In genomic region chr11:67996622-67997459, GRCh38 we compare ENCODE assay signal across 8 cellular contexts. TPM values are rescaled to one million over a fixed set of nuclear protein-coding genes. Genes with fewer than 3 reads are reported as not detected.
A peak's percentile ranks its signal among the peaks of the same experiment; 100 is the strongest.
DNase-seq lines count a peak whose midpoint lies in the region; ATAC-seq, FAIRE-seq and TF ChIP-seq lines count a peak whose summit lies in the region.

No MANE protein-coding gene starts in this region.

- no peak overlapping the region for H3K4me3 ChIP-seq in body of pancreas

- H3K9me3 ChIP-seq in body of pancreas, result no peaks in the 10 kb centered on the region

- peaks cover 35% of the 10 kb centered on the region for H3K4me1 Mint-ChIP-seq in memory B cell

- intact Hi-C loops in body of pancreas (cut with DNase I), result no loop called here

- peak; percentile 82 for ATAC-seq in body of pancreas
- peak; percentile 61 for ATAC-seq in memory B cell (ENCODE audit: low read depth)
- ATAC-seq in GM21528 (IDR thresholded peaks at IDR 0.05; ENCODE audit: low FRiP score, unreplicated experiment), result no peak
- ATAC-seq in GM21360 (IDR thresholded peaks at IDR 0.05; ENCODE audit: unreplicated experiment), result no peak
- no peak for ATAC-seq in GM19455 (IDR thresholded peaks at IDR 0.05; ENCODE audit: unreplicated experiment)

- no peak overlapping the region for H3K27ac ChIP-seq in body of pancreas

- TF ChIP-seq POLR2A in GM12892 (IDR thresholded peaks at IDR 0.05; ENCODE audit: low read depth, low read length), result no peak
- no peak for TF ChIP-seq POLR2A in body of pancreas (IDR thresholded peaks at IDR 0.05)

- WGBS in body of pancreas, 2 donors, result 69 to 73% methylated on average over 35 to 41 of the region's 41 CpGs

- FAIRE-seq in GM12892 (lab: Jason Lieb, UNC), result peak; percentile 46

- H3K36me3 Mint-ChIP-seq in memory B cell, result peaks cover 25% of the 10 kb centered on the region

- H3K27ac Mint-ChIP-seq in memory B cell, result peak overlapping the region; percentile 3

- peaks cover 9% of the 10 kb centered on the region for H3K4me1 ChIP-seq in body of pancreas

- H3K9me3 Mint-ChIP-seq in memory B cell, result no peaks in the 10 kb centered on the region

- TF ChIP-seq CTCF in body of pancreas (IDR thresholded peaks at IDR 0.05), result no peak

- H3K27me3 ChIP-seq in body of pancreas, result no peaks in the 10 kb centered on the region

- H3K27me3 Mint-ChIP-seq in memory B cell, result no peaks in the 10 kb centered on the region

- H3K4me3 Mint-ChIP-seq in memory B cell, result peak overlapping the region; percentile 51

- H3K36me3 ChIP-seq in body of pancreas (replicated peaks in 1 of 2; ENCODE audit: insufficient read depth in 1 of 2, low read depth in 2 of 2), result no peaks in the 10 kb centered on the region

- DNase-seq in GM12892 (ENCODE audit: insufficient read length) (peak; percentile 40), NOMO-1 treated with dmso at 0.1 percent for 144 hours (lab: John Stamatoyannopoulos, UW; ENCODE audit: unreplicated experiment) (peak; percentile 90), body of pancreas (peak; percentile 66 to 76 (median 72)), memory B cell (ENCODE audit: low spot score in 2 of 2) (peak in 1 of 2 donors; percentile 56), Kasumi-1 (lab: John Stamatoyannopoulos, UW) (no peak)

RNA-seq across cellular contexts. Expression of gene UNC93B1, which starts 7.1 kb away (rescaled TPM):
- 19.5 TPM for polyA plus RNA-seq in GM12892 (2012; ENCODE audit: missing spikeins)
- 10 to 100 TPM; 33.9 to 40.5 TPM for total RNA-seq in body of pancreas

RNA-seq across cellular contexts. Expression of gene ALDH3B1, which starts 13.3 kb away (rescaled TPM):
- polyA plus RNA-seq in GM12892 (2012; ENCODE audit: missing spikeins), result 0.13 TPM
- total RNA-seq in body of pancreas, result 10 to 100 TPM; 15.2 to 18.4 TPM

RNA-seq across cellular contexts. Expression of gene NDUFS8, which starts 33.6 kb away (rescaled TPM):
- 67.3 TPM for polyA plus RNA-seq in GM12892 (2012; ENCODE audit: missing spikeins)
- total RNA-seq in body of pancreas, result 100 to 1,000 TPM; 108 to 109 TPM

RNA-seq across cellular contexts. Expression of gene TCIRG1, which starts 42.0 kb away (rescaled TPM):
- polyA plus RNA-seq in GM12892 (2012; ENCODE audit: missing spikeins), result 32.9 TPM
- total RNA-seq in body of pancreas, result 100 to 1,000 TPM; 488 to 798 TPM

Comparison
In these comparisons a context has a peak if more than half of its experiments do, and no peak if none do; other contexts are left out.
1. DNase-seq: peak in GM12892 (single experiment), NOMO-1 treated with dmso at 0.1 percent for 144 hours (single experiment) and body of pancreas (4 of 4); none in Kasumi-1 (0 of 2).
2. ATAC-seq: peak in body of pancreas (single experiment) and memory B cell (single experiment); none in GM21528 (single experiment), GM21360 (single experiment) and GM19455 (single experiment).